Comparison of ENCODE assay signal across 22 cellular contexts in genomic region chr16:11389631-11390565, GRCh38. TPM values are rescaled to one million over a fixed set of nuclear protein-coding genes. Genes with fewer than 3 reads are reported as not detected.
A peak's percentile ranks its signal among the peaks of the same experiment; 100 is the strongest.
DNase-seq lines count a peak whose midpoint lies in the region; TF ChIP-seq lines count a peak whose summit lies in the region.
"Had no signal": no experiment of that assay in that cellular context is flagged by ENCODE, and none has a peak within 500 bp of the region (broad histone marks: within the 10 kb centered on the region; RNA-seq: fewer than 3 reads in every experiment).

No MANE protein-coding gene starts in this region.

- peak overlapping the region; percentile 21; the same call in 1 of the 2 replicates for H3K14ac ChIP-seq in H9 (ENCODE audit: insufficient read depth, low read length)

- H3K18ac ChIP-seq in H9 (ENCODE audit: insufficient read length, low read depth, low read length): no peak overlapping the region

- H3K27ac Mint-ChIP-seq in H9: peak overlapping the region in 1 of 3 experiments; percentile 76; a peak in 2 of 7 replicates
- peak overlapping the region in 3 of 5 experiments; percentile 4 to 85 (median 81) for H3K27ac Mint-ChIP-seq in brain
- H3K27ac Mint-ChIP-seq: T-cell had no signal

- H3K9me3 ChIP-seq in H9 (ENCODE audit: control insufficient read depth, low read depth, low read length) (no peaks in the 10 kb centered on the region), osteoblast (ENCODE audit: low read depth, low read length) (no peaks in the 10 kb centered on the region), MG63 (no peaks in the 10 kb centered on the region)
- H3K9me3 ChIP-seq: esophagus squamous epithelium, mucosa of descending colon had no signal

- H3K36me3 Mint-ChIP-seq in H9 (ENCODE audit: insufficient read depth in 1 of 3, low read depth in 3 of 3) (no peaks in the 10 kb centered on the region), brain (no peaks in the 10 kb centered on the region)
- H3K36me3 Mint-ChIP-seq: CD14-positive monocyte, neural progenitor cell, T-cell had no signal

- peaks cover 8% of the 10 kb centered on the region for H3K27me3 Mint-ChIP-seq in H9 (ENCODE audit: low read depth)
- no peaks in the 10 kb centered on the region for H3K27me3 Mint-ChIP-seq in brain
- H3K27me3 Mint-ChIP-seq: T-cell had no signal

- H3K27ac ChIP-seq in H9 (ENCODE audit: insufficient read length, low read depth, low read length): no peak overlapping the region
- no peak overlapping the region for H3K27ac ChIP-seq in osteoblast (ENCODE audit: low read depth, low read length)
- H3K27ac ChIP-seq: esophagus squamous epithelium, neural progenitor cell had no signal

- H4K91ac ChIP-seq in H9 (ENCODE audit: insufficient read length, low read depth, low read length): no peak overlapping the region

- no peak overlapping the region for H4K5ac ChIP-seq in H9 (ENCODE audit: insufficient read length, low read depth, low read length)

- H3K4me2 ChIP-seq in H9 (ENCODE audit: insufficient read depth, insufficient read length, low read length) (no peak overlapping the region), osteoblast (ENCODE audit: insufficient read depth, low read length) (no peak overlapping the region)
- H3K4me2 ChIP-seq: neural progenitor cell had no signal

- H4K8ac ChIP-seq in H9 (replicated peaks; ENCODE audit: insufficient read length, low read depth, low read length): no peak overlapping the region

- H2BK120ac ChIP-seq in H9 (ENCODE audit: low read depth, low read length, poor library complexity, severe bottlenecking): no peak overlapping the region

- DNase-seq in NCI-H748 (lab: John Stamatoyannopoulos, UW; ENCODE audit: unreplicated experiment) (peak; percentile 8), NCI-H748 treated with DMSO at 0.1 percent for 48 hours (lab: John Stamatoyannopoulos, UW) (no peak), H9 (no peak), osteoblast (ENCODE audit: insufficient read length, low spot score, missing footprints) (peak; percentile 68), MG63 (no peak), KG1 (lab: John Stamatoyannopoulos, UW) (no peak), HPDE6-E6E7 (ENCODE audit: extremely low spot score) (no peak)
- DNase-seq: ACHN; activated CD4-positive, alpha-beta T cell treated with anti-CD3 and anti-CD28 coated beads, Interleukin-2, amount 50 U/mL, for 1 hour; activated gamma-delta T cell treated with Interleukin-2 at 50 U/mL for 16 hours; amygdala; central memory CD4-positive, alpha-beta T cell; esophagus squamous epithelium; Karpas-422; mucosa of descending colon; NCI-H1436; SHP77; stimulated activated CD4-positive, alpha-beta T cell treated with anti-CD3 and anti-CD28 coated beads, Interleukin-12 subunit alpha, Interleukin-12 subunit beta, amount 100 ng/mL, for 4 hours; T-cell had no signal

- TF ChIP-seq CTCF in H9 (conservative IDR thresholded peaks at IDR 0.05) (no peak), brain (conservative IDR thresholded peaks at IDR 0.05) (no peak), osteoblast (IDR thresholded peaks at IDR 0.05; ENCODE audit: extremely low read depth, low read depth, low read length) (no peak)

- H3K23ac ChIP-seq in H9 (ENCODE audit: insufficient read length, low read depth, low read length): no peak overlapping the region

- no peaks in the 10 kb centered on the region for H3K79me2 ChIP-seq in H9 (ENCODE audit: insufficient read depth, low read length)
- H3K79me2 ChIP-seq in osteoblast (ENCODE audit: insufficient read depth, low read length): no peaks in the 10 kb centered on the region

- H3K9ac ChIP-seq in H9 (ENCODE audit: extremely low read depth, insufficient read length, low read length): no peak overlapping the region
- H3K9ac ChIP-seq: neural progenitor cell had no signal

- H2BK5ac ChIP-seq in H9 (ENCODE audit: insufficient read length, low read length): no peak overlapping the region

- no peak overlapping the region for H2BK12ac ChIP-seq in H9 (ENCODE audit: insufficient read length, low read depth, low read length)

- H3T11ph ChIP-seq in H9 (ENCODE audit: low read length): no peak overlapping the region

- no peak overlapping the region for H2BK15ac ChIP-seq in H9 (ENCODE audit: low read depth, low read length)

- H3K4me3 ChIP-seq in osteoblast (ENCODE audit: insufficient read depth, low read length): no peak overlapping the region
- H3K4me3 ChIP-seq in MG63: no peak overlapping the region
- H3K4me3 ChIP-seq: esophagus squamous epithelium, mucosa of descending colon, neural progenitor cell had no signal

- no peaks in the 10 kb centered on the region; the same call in 1 of the 2 replicates for H3K4me1 ChIP-seq in H9 (ENCODE audit: insufficient read depth, low read length)
- peaks cover 8% of the 10 kb centered on the region for H3K4me1 ChIP-seq in osteoblast (ENCODE audit: insufficient read depth, low read length)

- H3K27me3 ChIP-seq in H9 (ENCODE audit: insufficient read depth, low read length) (no peaks in the 10 kb centered on the region), osteoblast (ENCODE audit: insufficient read depth, low read length) (no peaks in the 10 kb centered on the region), MG63 (no peaks in the 10 kb centered on the region)
- H3K27me3 ChIP-seq: neural progenitor cell had no signal

- no peaks in the 10 kb centered on the region for H3K79me1 ChIP-seq in H9 (ENCODE audit: insufficient read depth, low read depth, low read length, poor library complexity, severe bottlenecking)

- H4K20me1 ChIP-seq in H9 (ENCODE audit: control insufficient read depth, insufficient read depth, insufficient read length): no peaks in the 10 kb centered on the region
- no peaks in the 10 kb centered on the region for H4K20me1 ChIP-seq in osteoblast (ENCODE audit: insufficient read depth, low read length)

- no peaks in the 10 kb centered on the region for H3K9me3 Mint-ChIP-seq in H9
- H3K9me3 Mint-ChIP-seq in brain: no peaks in the 10 kb centered on the region
- H3K9me3 Mint-ChIP-seq: CD14-positive monocyte, neural progenitor cell, T-cell had no signal

- H3K4me1 Mint-ChIP-seq in H9 (peaks cover 30 to 41% of the 10 kb centered on the region in 2 experiments), brain (peaks cover 33% of the 10 kb centered on the region)
- H3K4me1 Mint-ChIP-seq: T-cell had no signal

- no peaks in the 10 kb centered on the region for H3K36me3 ChIP-seq in osteoblast (ENCODE audit: insufficient read depth, low read length)
- H3K36me3 ChIP-seq in MG63: no peaks in the 10 kb centered on the region
- H3K36me3 ChIP-seq: esophagus squamous epithelium, neural progenitor cell had no signal

- H3K4me3 Mint-ChIP-seq in H9 (no peak overlapping the region), brain (no peak overlapping the region)
- H3K4me3 Mint-ChIP-seq: CD14-positive monocyte, T-cell had no signal

- H2BK20ac ChIP-seq in H9 (ENCODE audit: low read depth, low read length, poor library complexity, severe bottlenecking): no peak overlapping the region

- H3K4ac ChIP-seq in H9 (ENCODE audit: low read depth, low read length): no peak overlapping the region

- no CpG with 5 or more reads among the region's 27 CpGs for WGBS in H9 (ENCODE audit: extremely low coverage, insufficient read length, low lambda C conversion rate)

- H3K56ac ChIP-seq in H9 (ENCODE audit: insufficient read length, low read depth, low read length): no peak overlapping the region

- H2AK5ac ChIP-seq in H9 (ENCODE audit: insufficient read length, low read length): no peak overlapping the region

- H3K23me2 ChIP-seq in H9 (ENCODE audit: insufficient read length, low read depth, low read length, poor library complexity, severe bottlenecking): no peaks in the 10 kb centered on the region

- no peak overlapping the region for H2AFZ ChIP-seq in H9 (ENCODE audit: low read length)
- H2AFZ ChIP-seq in osteoblast (ENCODE audit: low read length): no peak overlapping the region
- H2AFZ ChIP-seq: neural progenitor cell had no signal

RNA-seq across cellular contexts. Expression of gene RMI2, which starts 44.6 kb away (rescaled TPM):
- total RNA-seq in H9 (2021) (55.7 and 57.6 TPM in 2 replicates), osteoblast (1.4 and 1.8 TPM in 2 replicates)
- 43.1 TPM for polyA plus RNA-seq in brain (ENCODE audit: insufficient read depth, low read depth, low replicate concordance)
- 25.8 and 27.4 TPM in 2 replicates for total RNA-seq in MG63 (2014; rRNA removed; shearing (Covaris generic); ENCODE audit: low replicate concordance)

Comparison
In these comparisons a context has a peak if more than half of its experiments do, and no peak if none do; other contexts are left out.
1. DNase-seq: peak in NCI-H748 (single experiment) and osteoblast (single experiment); none in NCI-H748 treated with DMSO at 0.1 percent for 48 hours (single experiment), H9 (single experiment), MG63 (single experiment), KG1 (single experiment) and HPDE6-E6E7 (single experiment).